9 cellular contexts compared by ENCODE assay signal in the genomic region with DNA sequence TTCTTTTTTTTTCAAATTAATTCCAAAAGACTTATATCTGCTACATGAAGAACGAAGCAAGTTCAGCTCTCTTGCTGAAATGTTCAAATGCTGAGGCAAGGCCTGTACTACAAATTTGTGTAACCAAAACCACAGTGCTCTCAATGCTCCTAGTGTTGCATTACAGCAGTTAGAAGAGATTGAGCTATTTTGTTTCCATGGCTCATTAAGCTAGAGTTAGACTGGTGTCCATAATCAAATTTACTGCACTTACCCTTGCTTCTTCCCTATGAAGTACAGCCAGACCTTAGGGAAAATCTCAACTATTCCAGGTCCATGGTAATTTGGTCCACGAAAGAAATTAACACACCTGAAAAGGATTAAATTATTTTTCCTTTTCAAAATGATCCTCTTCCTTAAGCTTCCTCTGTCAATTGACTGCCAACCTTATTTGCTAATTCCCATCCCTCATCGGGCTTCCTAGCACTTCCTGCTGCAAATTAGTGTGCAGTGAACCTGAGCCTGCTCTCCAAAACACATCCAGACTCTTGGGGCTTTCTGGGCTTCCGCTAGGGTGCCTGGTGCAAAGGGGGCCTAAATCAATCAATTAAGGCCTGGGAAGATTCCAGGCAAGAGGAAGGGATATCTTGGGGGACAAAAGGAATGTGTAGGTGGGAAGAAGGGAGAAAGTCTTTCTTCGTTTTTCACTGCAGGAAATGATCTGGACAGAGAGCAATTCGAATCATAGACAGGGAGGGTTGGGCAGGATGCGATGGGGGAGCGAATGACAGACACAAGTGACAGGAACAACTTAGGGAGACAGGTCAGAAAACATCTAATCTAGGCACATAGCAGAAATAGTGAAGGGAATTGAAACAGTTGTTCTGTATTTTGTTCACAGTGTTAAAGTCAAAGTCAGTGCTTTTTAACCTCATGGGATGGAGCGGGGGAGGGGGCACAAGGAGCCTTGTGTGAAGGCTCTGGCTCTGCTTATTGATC.
DNase-seq lines count a peak whose midpoint lies in the region; ATAC-seq and TF ChIP-seq lines count a peak whose summit lies in the region.
"Had no signal": no experiment of that assay in that cellular context is flagged by ENCODE, and none has a peak within 500 bp of the region (broad histone marks: within the 10 kb centered on the region; RNA-seq: fewer than 3 reads in every experiment).

No MANE protein-coding gene starts in this region.

- H3K27me3 ChIP-seq in neural progenitor cell, result no peaks in the 10 kb centered on the region

- peaks cover 3% of the 10 kb centered on the region for H3F3A ChIP-seq in neural progenitor cell (ENCODE audit: low read depth)

- in situ Hi-C loops in astrocyte of the spinal cord (cut with HindIII; ENCODE audit: low sequenced_read_pairs), result no loop called here

- ATAC-seq in HG03521 (IDR thresholded peaks at IDR 0.05; ENCODE audit: unreplicated experiment), result no peak
- ATAC-seq in GM21390 (IDR thresholded peaks at IDR 0.05; ENCODE audit: unreplicated experiment), result no peak
- ATAC-seq: effector memory CD8-positive, alpha-beta T cell had no signal

- peaks cover 10% of the 10 kb centered on the region for H3K4me1 Mint-ChIP-seq in neural progenitor cell

- H3K4me3 ChIP-seq in astrocyte of the spinal cord (ENCODE audit: low read depth, low read length) (no peak overlapping the region), neural progenitor cell (no peak overlapping the region)

- peak overlapping the region; percentile 66 for H3K27ac ChIP-seq in KOPT-K1 (ENCODE audit: low read depth, low read length, poor library complexity, severe bottlenecking)
- H3K27ac ChIP-seq in neural progenitor cell, result no peak overlapping the region

- H3K9me3 Mint-ChIP-seq in neural progenitor cell, result peaks cover 2% of the 10 kb centered on the region
- H3K9me3 Mint-ChIP-seq: effector memory CD8-positive, alpha-beta T cell had no signal

- H3K4me1 ChIP-seq in neural progenitor cell, result peaks cover 45% of the 10 kb centered on the region

- H3K36me3 Mint-ChIP-seq in neural progenitor cell, result no peaks in the 10 kb centered on the region

- no peak overlapping the region for H2AFZ ChIP-seq in neural progenitor cell (replicated peaks)

- H3K9me3 ChIP-seq in KOPT-K1 (ENCODE audit: insufficient read depth, low read length, poor library complexity, severe bottlenecking) (no peaks in the 10 kb centered on the region), neural progenitor cell (ENCODE audit: low read depth) (no peaks in the 10 kb centered on the region)

- H3K4me2 ChIP-seq in neural progenitor cell, result peak overlapping the region; percentile 41

- H4K20me1 ChIP-seq in neural progenitor cell (ENCODE audit: low read depth), result no peaks in the 10 kb centered on the region

- no peak overlapping the region for H3K9ac ChIP-seq in neural progenitor cell

- no peak for TF ChIP-seq CTCF in astrocyte of the spinal cord (IDR thresholded peaks at IDR 0.05; ENCODE audit: low read depth, low read length)
- no peak for TF ChIP-seq CTCF in neural progenitor cell (IDR thresholded peaks at IDR 0.05)

- H3K36me3 ChIP-seq in KOPT-K1 (ENCODE audit: insufficient read depth, low read length) (no peaks in the 10 kb centered on the region), neural progenitor cell (no peaks in the 10 kb centered on the region)

- H3K4me3 Mint-ChIP-seq in neural progenitor cell, result no peak overlapping the region
- H3K4me3 Mint-ChIP-seq: effector memory CD8-positive, alpha-beta T cell had no signal

- peaks cover 3% of the 10 kb centered on the region for H3K27me3 Mint-ChIP-seq in neural progenitor cell (ENCODE audit: insufficient read depth, low read depth)
- H3K27me3 Mint-ChIP-seq: effector memory CD8-positive, alpha-beta T cell had no signal

- H3K27ac Mint-ChIP-seq in neural progenitor cell, result no peak overlapping the region
- H3K27ac Mint-ChIP-seq: effector memory CD8-positive, alpha-beta T cell had no signal

- DNase-seq in ELF-1 (ENCODE audit: low read depth, low spot score) (peak; percentile 20), astrocyte of the spinal cord (ENCODE audit: low read depth, low spot score) (peak; percentile 37), neural progenitor cell (ENCODE audit: low spot score) (no peak), posterior cingulate gyrus (no peak)
- no peak for DNase-seq in activated CD8-positive, alpha-beta memory T cell treated with anti-CD3 and anti-CD28 coated beads, Interleukin-2, amount 50 U/mL, for 4 hours

- intact Hi-C loops in posterior cingulate gyrus (cut with DNase I), result no loop called here

- no peaks in the 10 kb centered on the region for H3K79me2 ChIP-seq in neural progenitor cell (ENCODE audit: low read depth)

Comparison
In these comparisons a context has a peak if more than half of its experiments do, and no peak if none do; other contexts are left out.
1. DNase-seq: peak in ELF-1 (single experiment) and astrocyte of the spinal cord (single experiment); none in neural progenitor cell (single experiment), posterior cingulate gyrus (0 of 10) and activated CD8-positive, alpha-beta memory T cell treated with anti-CD3 and anti-CD28 coated beads, Interleukin-2, amount 50 U/mL, for 4 hours (single experiment).